ENCODE assay signal across 23 cellular contexts in genomic region chr11:101009685-101010055, GRCh38.
"Had no signal": no experiment of that assay in that cellular context is flagged by ENCODE, and none has a peak within 500 bp of the region (broad histone marks: within the 10 kb centered on the region; RNA-seq: fewer than 3 reads in every experiment).

No MANE protein-coding gene starts in this region.

- H3K4me3 Mint-ChIP-seq: mesothelial cell of epicardium; naive thymus-derived CD4-positive, alpha-beta T cell; natural killer cell treated with Interleukin-12 subunit alpha and Interleukin-12 subunit beta and Interleukin-15 and Interleukin-18, amount 100 ng/mL, for 72 hours; stimulated activated naive CD8-positive, alpha-beta T cell treated with anti-CD3 and anti-CD28 coated beads, Interleukin-15, amount 100 ng/mL, for 72 hours had no signal

- H3K27ac ChIP-seq: left lung, lower lobe of right lung, ovary, right atrium auricular region, right lobe of liver, testis, thyroid gland, transverse colon, upper lobe of left lung, vagina had no signal

- H3K27me3 Mint-ChIP-seq: naive thymus-derived CD4-positive, alpha-beta T cell; natural killer cell treated with Interleukin-12 subunit alpha and Interleukin-12 subunit beta and Interleukin-15 and Interleukin-18, amount 100 ng/mL, for 72 hours; progenitor cell of endocrine pancreas; stimulated activated naive CD8-positive, alpha-beta T cell treated with anti-CD3 and anti-CD28 coated beads, Interleukin-15, amount 100 ng/mL, for 72 hours had no signal

- H3K4me1 Mint-ChIP-seq: mesothelial cell of epicardium; naive thymus-derived CD4-positive, alpha-beta T cell; stimulated activated naive CD8-positive, alpha-beta T cell treated with anti-CD3 and anti-CD28 coated beads, Interleukin-15, amount 100 ng/mL, for 72 hours had no signal

- ATAC-seq: left colon; left lung; lower lobe of right lung; natural killer cell treated with Interleukin-12 subunit alpha and Interleukin-12 subunit beta and Interleukin-15 and Interleukin-18, amount 100 ng/mL, for 72 hours; stimulated activated naive CD8-positive, alpha-beta T cell treated with anti-CD3 and anti-CD28 coated beads, Interleukin-15, amount 100 ng/mL, for 72 hours had no signal

- H3K27ac Mint-ChIP-seq: mesothelial cell of epicardium; naive thymus-derived CD4-positive, alpha-beta T cell; natural killer cell treated with Interleukin-12 subunit alpha and Interleukin-12 subunit beta and Interleukin-15 and Interleukin-18, amount 100 ng/mL, for 72 hours; progenitor cell of endocrine pancreas had no signal

- DNase-seq: hippocampal formation; kidney; left colon; left lung; lower lobe of right lung; mammary epithelial cell; mesendoderm; naive thymus-derived CD4-positive, alpha-beta T cell; ovary; right lobe of liver; stimulated activated CD4-positive, alpha-beta T cell treated with anti-CD3 and anti-CD28 coated beads, Interleukin-1b, Interleukin-23, amount 100 ng/mL, for 48 hours; stimulated activated CD4-positive, alpha-beta T cell treated with anti-CD3 and anti-CD28 coated beads, Interleukin-4, amount 100 ng/mL, for 1 hour; stimulated activated naive CD4-positive, alpha-beta T cell treated with Interleukin-2 at 50 U/mL for 16 hours; stimulated activated naive CD8-positive, alpha-beta T cell treated with anti-CD3 and anti-CD28 coated beads, Interleukin-15, amount 100 ng/mL, for 72 hours; testis; thyroid gland; transverse colon; upper lobe of left lung had no signal

- H3K9me3 Mint-ChIP-seq: mesothelial cell of epicardium had no signal

- H3K36me3 Mint-ChIP-seq: mesothelial cell of epicardium; naive thymus-derived CD4-positive, alpha-beta T cell; natural killer cell treated with Interleukin-12 subunit alpha and Interleukin-12 subunit beta and Interleukin-15 and Interleukin-18, amount 100 ng/mL, for 72 hours had no signal
